Comparison of ENCODE assay signal across 9 cellular contexts in the genomic region with DNA sequence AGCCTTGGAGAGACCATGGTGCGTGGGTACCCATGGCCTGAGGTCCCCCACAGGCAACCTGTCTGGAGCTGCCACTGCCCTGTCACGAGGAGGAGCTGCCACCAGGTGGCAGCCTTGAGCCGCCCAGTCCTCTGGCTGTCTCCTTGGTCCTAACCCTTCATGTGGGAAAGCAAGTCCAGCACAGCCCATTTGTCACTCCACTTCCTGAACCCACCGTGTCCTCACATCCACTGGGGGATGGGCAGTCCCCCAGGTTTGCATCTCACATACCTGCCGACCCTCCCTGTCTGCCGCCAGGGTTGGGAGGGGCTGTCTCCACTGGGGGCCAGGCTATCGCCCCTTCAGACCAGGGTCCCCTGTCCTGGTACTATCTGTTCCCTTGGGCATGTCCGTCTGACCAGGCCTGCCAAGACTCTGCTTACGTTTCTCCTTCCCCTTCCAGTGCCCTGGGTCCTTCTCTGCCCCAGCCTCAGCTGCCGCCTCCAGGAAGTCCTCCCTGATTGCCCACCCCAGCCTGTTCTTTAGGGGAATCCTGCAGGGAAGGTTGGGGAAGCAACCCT. TPM values are rescaled to one million over a fixed set of nuclear protein-coding genes. Genes with fewer than 3 reads are reported as not detected.
A peak's percentile ranks its signal among the peaks of the same experiment; 100 is the strongest.
DNase-seq lines count a peak whose midpoint lies in the region; FAIRE-seq lines count a peak whose summit lies in the region.
"Had no signal": no experiment of that assay in that cellular context is flagged by ENCODE, and none has a peak within 500 bp of the region (broad histone marks: within the 10 kb centered on the region; RNA-seq: fewer than 3 reads in every experiment).

No MANE protein-coding gene starts in this region.

- no peak overlapping the region for H3K27ac ChIP-seq in caudate nucleus (ENCODE audit: low read depth, low read length)
- H3K27ac ChIP-seq: skin epidermis had no signal

- peak; percentile 77 for DNase-seq in ACHN
- DNase-seq in GM18507 (ENCODE audit: extremely low spot score, insufficient read length, low read depth): peak; percentile 80
- peak; percentile 43 for DNase-seq in NCI-H2171 (lab: John Stamatoyannopoulos, UW)
- peak; percentile 79 for DNase-seq in activated CD4-positive, CD25-positive, alpha-beta regulatory T cell treated with anti-CD3 and anti-CD28 coated beads, Interleukin-2, amount 50 U/mL, for 72 hours
- DNase-seq in caudate nucleus (lab: John Stamatoyannopoulos, UW): peak in 58 of 61 donors; percentile 7 to 86 (median 66)
- peak; percentile 56 for DNase-seq in kidney glomerular epithelial cell (lab: John Stamatoyannopoulos, UW)
- DNase-seq in stimulated activated CD4-positive, alpha-beta T cell treated with anti-CD3 and anti-CD28 coated beads, Interleukin-2, amount 100 ng/mL, for 48 hours: peak; percentile 80 to 84
- no peak for DNase-seq in mesenteric fat pad (ENCODE audit: low spot score)

- FAIRE-seq in GM18507 (lab: Jason Lieb, UNC): peak; percentile 89

- in situ Hi-C loops in ACHN (cut with HindIII; ENCODE audit: low pct_ligation_motif_present, low pct_unique_long_range_greater_than_20kb, low sequenced_read_pairs): no loop called here

RNA-seq across cellular contexts. Expression of a gene that starts 4.5 kb away (rescaled TPM):
- total RNA-seq in mesenteric fat pad: 53.2 TPM

RNA-seq across cellular contexts. Expression of a gene that starts 5.8 kb away (rescaled TPM):
- total RNA-seq in mesenteric fat pad: not detected

RNA-seq across cellular contexts. Expression of a gene that starts 10.7 kb away (rescaled TPM):
- total RNA-seq in mesenteric fat pad: 243 TPM

RNA-seq across cellular contexts. Expression of a gene that starts 31.5 kb away (rescaled TPM):
- total RNA-seq in mesenteric fat pad: 156 TPM

RNA-seq across cellular contexts. Expression of a gene that starts 38.3 kb away (rescaled TPM):
- 189 TPM for total RNA-seq in mesenteric fat pad
